In genomic region chr14:20174205-20174604, GRCh38 we compare ENCODE assay signal across 14 cellular contexts. TPM values are rescaled to one million over a fixed set of nuclear protein-coding genes. Genes with fewer than 3 reads are reported as not detected.
"Had no signal": no experiment of that assay in that cellular context is flagged by ENCODE, and none has a peak within 500 bp of the region (broad histone marks: within the 10 kb centered on the region; RNA-seq: fewer than 3 reads in every experiment).

No MANE protein-coding gene starts in this region.

RNA-seq across cellular contexts. Expression of gene OR11G2, which starts 16.5 kb away (rescaled TPM):
- total RNA-seq: activated B cell treated with CpG ODN at 0.5 μM for 24 hours; activated CD4-positive, alpha-beta memory T cell treated with anti-CD3 and anti-CD28 coated beads for 36 hours; activated CD4-positive, alpha-beta memory T cell treated with anti-CD3 and anti-CD28 coated beads, Interleukin-2, amount 10 ng/mL, durations not matched to agents 7 days and 5 days; activated CD4-positive, alpha-beta T cell treated with anti-CD3 and anti-CD28 coated beads for 36 hours; activated CD4-positive, alpha-beta T cell treated with anti-CD3 and anti-CD28 coated beads, Interleukin-2, amount 10 ng/mL, durations not matched to agents 24 days and 14 days; activated CD4-positive, alpha-beta T cell treated with anti-CD3 and anti-CD28 coated beads, Interleukin-2, amount 10 ng/mL, durations not matched to agents 7 days and 5 days; activated CD8-positive, alpha-beta memory T cell treated with anti-CD3 and anti-CD28 coated beads for 36 hours; activated CD8-positive, alpha-beta memory T cell treated with anti-CD3 and anti-CD28 coated beads, Interleukin-2, amount 10 ng/mL, durations not matched to agents 7 days and 5 days; activated CD8-positive, alpha-beta T cell treated with anti-CD3 and anti-CD28 coated beads for 36 hours; activated CD8-positive, alpha-beta T cell treated with anti-CD3 and anti-CD28 coated beads, Interleukin-2, amount 10 ng/mL, durations not matched to agents 7 days and 5 days; T-helper 1 cell treated with Interleukin-12 subunit alpha and Interleukin-12 subunit beta and Interleukin-4 antibody, amounts not matched to agents 30 ng/mL and 1 ng/mL, for 36 hours; T-helper 17 cell; T-helper 2 cell treated with Interferon-gamma antibody and Interleukin-4, amounts not matched to agents 100 ng/mL and 5 ng/mL, for 36 hours; WTC11 had no signal

RNA-seq across cellular contexts. Expression of gene OR4N5, which starts 35.6 kb away (rescaled TPM):
- total RNA-seq: activated B cell treated with CpG ODN at 0.5 μM for 24 hours; activated CD4-positive, alpha-beta memory T cell treated with anti-CD3 and anti-CD28 coated beads for 36 hours; activated CD4-positive, alpha-beta memory T cell treated with anti-CD3 and anti-CD28 coated beads, Interleukin-2, amount 10 ng/mL, durations not matched to agents 7 days and 5 days; activated CD4-positive, alpha-beta T cell treated with anti-CD3 and anti-CD28 coated beads for 36 hours; activated CD4-positive, alpha-beta T cell treated with anti-CD3 and anti-CD28 coated beads, Interleukin-2, amount 10 ng/mL, durations not matched to agents 24 days and 14 days; activated CD4-positive, alpha-beta T cell treated with anti-CD3 and anti-CD28 coated beads, Interleukin-2, amount 10 ng/mL, durations not matched to agents 7 days and 5 days; activated CD8-positive, alpha-beta memory T cell treated with anti-CD3 and anti-CD28 coated beads for 36 hours; activated CD8-positive, alpha-beta memory T cell treated with anti-CD3 and anti-CD28 coated beads, Interleukin-2, amount 10 ng/mL, durations not matched to agents 7 days and 5 days; activated CD8-positive, alpha-beta T cell treated with anti-CD3 and anti-CD28 coated beads for 36 hours; activated CD8-positive, alpha-beta T cell treated with anti-CD3 and anti-CD28 coated beads, Interleukin-2, amount 10 ng/mL, durations not matched to agents 7 days and 5 days; T-helper 1 cell treated with Interleukin-12 subunit alpha and Interleukin-12 subunit beta and Interleukin-4 antibody, amounts not matched to agents 30 ng/mL and 1 ng/mL, for 36 hours; T-helper 17 cell; T-helper 2 cell treated with Interferon-gamma antibody and Interleukin-4, amounts not matched to agents 100 ng/mL and 5 ng/mL, for 36 hours; WTC11 had no signal

RNA-seq across cellular contexts. Expression of gene OR11H6, which starts 49.3 kb away (rescaled TPM):
- total RNA-seq: activated B cell treated with CpG ODN at 0.5 μM for 24 hours; activated CD4-positive, alpha-beta memory T cell treated with anti-CD3 and anti-CD28 coated beads for 36 hours; activated CD4-positive, alpha-beta memory T cell treated with anti-CD3 and anti-CD28 coated beads, Interleukin-2, amount 10 ng/mL, durations not matched to agents 7 days and 5 days; activated CD4-positive, alpha-beta T cell treated with anti-CD3 and anti-CD28 coated beads for 36 hours; activated CD4-positive, alpha-beta T cell treated with anti-CD3 and anti-CD28 coated beads, Interleukin-2, amount 10 ng/mL, durations not matched to agents 24 days and 14 days; activated CD4-positive, alpha-beta T cell treated with anti-CD3 and anti-CD28 coated beads, Interleukin-2, amount 10 ng/mL, durations not matched to agents 7 days and 5 days; activated CD8-positive, alpha-beta memory T cell treated with anti-CD3 and anti-CD28 coated beads for 36 hours; activated CD8-positive, alpha-beta memory T cell treated with anti-CD3 and anti-CD28 coated beads, Interleukin-2, amount 10 ng/mL, durations not matched to agents 7 days and 5 days; activated CD8-positive, alpha-beta T cell treated with anti-CD3 and anti-CD28 coated beads for 36 hours; activated CD8-positive, alpha-beta T cell treated with anti-CD3 and anti-CD28 coated beads, Interleukin-2, amount 10 ng/mL, durations not matched to agents 7 days and 5 days; T-helper 1 cell treated with Interleukin-12 subunit alpha and Interleukin-12 subunit beta and Interleukin-4 antibody, amounts not matched to agents 30 ng/mL and 1 ng/mL, for 36 hours; T-helper 17 cell; T-helper 2 cell treated with Interferon-gamma antibody and Interleukin-4, amounts not matched to agents 100 ng/mL and 5 ng/mL, for 36 hours; WTC11 had no signal

RNA-seq across cellular contexts. Expression of gene OR11H7, which starts 54.6 kb away (rescaled TPM):
- total RNA-seq: activated B cell treated with CpG ODN at 0.5 μM for 24 hours; activated CD4-positive, alpha-beta memory T cell treated with anti-CD3 and anti-CD28 coated beads for 36 hours; activated CD4-positive, alpha-beta memory T cell treated with anti-CD3 and anti-CD28 coated beads, Interleukin-2, amount 10 ng/mL, durations not matched to agents 7 days and 5 days; activated CD4-positive, alpha-beta T cell treated with anti-CD3 and anti-CD28 coated beads for 36 hours; activated CD4-positive, alpha-beta T cell treated with anti-CD3 and anti-CD28 coated beads, Interleukin-2, amount 10 ng/mL, durations not matched to agents 24 days and 14 days; activated CD4-positive, alpha-beta T cell treated with anti-CD3 and anti-CD28 coated beads, Interleukin-2, amount 10 ng/mL, durations not matched to agents 7 days and 5 days; activated CD8-positive, alpha-beta memory T cell treated with anti-CD3 and anti-CD28 coated beads for 36 hours; activated CD8-positive, alpha-beta memory T cell treated with anti-CD3 and anti-CD28 coated beads, Interleukin-2, amount 10 ng/mL, durations not matched to agents 7 days and 5 days; activated CD8-positive, alpha-beta T cell treated with anti-CD3 and anti-CD28 coated beads for 36 hours; activated CD8-positive, alpha-beta T cell treated with anti-CD3 and anti-CD28 coated beads, Interleukin-2, amount 10 ng/mL, durations not matched to agents 7 days and 5 days; T-helper 1 cell treated with Interleukin-12 subunit alpha and Interleukin-12 subunit beta and Interleukin-4 antibody, amounts not matched to agents 30 ng/mL and 1 ng/mL, for 36 hours; T-helper 17 cell; T-helper 2 cell treated with Interferon-gamma antibody and Interleukin-4, amounts not matched to agents 100 ng/mL and 5 ng/mL, for 36 hours; WTC11 had no signal
